In the genomic region with DNA sequence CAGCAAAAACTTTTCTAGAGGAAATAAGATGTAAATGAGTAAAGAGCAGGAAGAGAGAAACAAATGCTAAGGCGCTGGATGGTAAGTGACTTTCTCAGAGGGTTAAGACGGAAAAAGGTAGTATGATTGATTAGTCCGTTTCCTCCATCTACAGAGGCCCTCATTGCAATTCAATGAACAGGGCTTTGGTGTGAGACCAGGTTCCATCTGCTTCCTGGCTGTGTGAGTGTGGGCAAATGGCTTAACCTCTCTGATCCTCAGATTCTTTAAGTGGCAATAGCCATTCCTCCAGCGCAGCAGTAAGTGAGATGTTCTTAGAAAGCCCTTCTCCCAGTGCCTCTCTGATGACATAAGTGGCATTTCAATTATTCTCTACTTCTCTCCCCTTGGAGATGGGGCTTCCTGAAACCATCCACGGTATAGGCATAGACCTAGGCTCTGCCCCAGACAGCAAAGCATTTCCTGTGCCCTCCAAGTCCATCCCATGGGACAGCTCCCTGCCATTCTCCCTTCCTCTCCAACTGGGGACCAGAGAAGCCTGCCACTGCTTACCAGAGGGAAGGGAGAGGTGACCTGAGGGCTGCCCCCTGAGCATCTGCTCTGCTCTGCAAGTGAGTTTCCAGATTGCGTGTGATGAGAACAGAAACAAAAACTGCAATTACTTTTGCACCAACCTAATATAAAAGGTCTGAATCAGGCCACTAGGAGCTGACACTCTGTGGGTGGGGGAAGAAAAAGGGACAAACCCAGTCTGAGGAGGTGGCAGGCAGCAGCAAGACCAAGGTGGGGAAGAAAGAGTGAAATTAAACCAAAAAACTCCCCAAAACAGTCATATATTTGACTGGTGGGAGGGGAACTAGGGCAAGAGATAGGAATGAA, we compare ENCODE assay signal across 1 cellular context.
TF ChIP-seq lines count a peak whose summit lies in the region.

No MANE protein-coding gene starts in this region.

TF ChIP-seq in GM12878, 131 proteins besides CTCF, POLR2A, EP300 and RAD21 (continued from another document and continues in another):
- TF ChIP-seq, protein P1, sequence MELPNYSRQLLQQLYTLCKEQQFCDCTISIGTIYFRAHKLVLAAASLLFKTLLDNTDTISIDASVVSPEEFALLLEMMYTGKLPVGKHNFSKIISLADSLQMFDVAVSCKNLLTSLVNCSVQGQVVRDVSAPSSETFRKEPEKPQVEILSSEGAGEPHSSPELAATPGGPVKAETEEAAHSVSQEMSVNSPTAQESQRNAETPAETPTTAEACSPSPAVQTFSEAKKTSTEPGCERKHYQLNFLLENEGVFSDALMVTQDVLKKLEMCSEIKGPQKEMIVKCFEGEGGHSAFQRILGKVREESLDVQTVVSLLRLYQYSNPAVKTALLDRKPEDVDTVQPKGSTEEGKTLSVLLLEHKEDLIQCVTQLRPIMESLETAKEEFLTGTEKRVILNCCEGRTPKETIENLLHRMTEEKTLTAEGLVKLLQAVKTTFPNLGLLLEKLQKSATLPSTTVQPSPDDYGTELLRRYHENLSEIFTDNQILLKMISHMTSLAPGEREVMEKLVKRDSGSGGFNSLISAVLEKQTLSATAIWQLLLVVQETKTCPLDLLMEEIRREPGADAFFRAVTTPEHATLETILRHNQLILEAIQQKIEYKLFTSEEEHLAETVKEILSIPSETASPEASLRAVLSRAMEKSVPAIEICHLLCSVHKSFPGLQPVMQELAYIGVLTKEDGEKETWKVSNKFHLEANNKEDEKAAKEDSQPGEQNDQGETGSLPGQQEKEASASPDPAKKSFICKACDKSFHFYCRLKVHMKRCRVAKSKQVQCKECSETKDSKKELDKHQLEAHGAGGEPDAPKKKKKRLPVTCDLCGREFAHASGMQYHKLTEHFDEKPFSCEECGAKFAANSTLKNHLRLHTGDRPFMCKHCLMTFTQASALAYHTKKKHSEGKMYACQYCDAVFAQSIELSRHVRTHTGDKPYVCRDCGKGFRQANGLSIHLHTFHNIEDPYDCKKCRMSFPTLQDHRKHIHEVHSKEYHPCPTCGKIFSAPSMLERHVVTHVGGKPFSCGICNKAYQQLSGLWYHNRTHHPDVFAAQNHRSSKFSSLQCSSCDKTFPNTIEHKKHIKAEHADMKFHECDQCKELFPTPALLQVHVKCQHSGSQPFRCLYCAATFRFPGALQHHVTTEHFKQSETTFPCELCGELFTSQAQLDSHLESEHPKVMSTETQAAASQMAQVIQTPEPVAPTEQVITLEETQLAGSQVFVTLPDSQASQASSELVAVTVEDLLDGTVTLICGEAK (IDR thresholded peaks at IDR 0.05; ENCODE audit: borderline replicate concordance) = peak; percentile 78
- TF ChIP-seq, protein P2, sequence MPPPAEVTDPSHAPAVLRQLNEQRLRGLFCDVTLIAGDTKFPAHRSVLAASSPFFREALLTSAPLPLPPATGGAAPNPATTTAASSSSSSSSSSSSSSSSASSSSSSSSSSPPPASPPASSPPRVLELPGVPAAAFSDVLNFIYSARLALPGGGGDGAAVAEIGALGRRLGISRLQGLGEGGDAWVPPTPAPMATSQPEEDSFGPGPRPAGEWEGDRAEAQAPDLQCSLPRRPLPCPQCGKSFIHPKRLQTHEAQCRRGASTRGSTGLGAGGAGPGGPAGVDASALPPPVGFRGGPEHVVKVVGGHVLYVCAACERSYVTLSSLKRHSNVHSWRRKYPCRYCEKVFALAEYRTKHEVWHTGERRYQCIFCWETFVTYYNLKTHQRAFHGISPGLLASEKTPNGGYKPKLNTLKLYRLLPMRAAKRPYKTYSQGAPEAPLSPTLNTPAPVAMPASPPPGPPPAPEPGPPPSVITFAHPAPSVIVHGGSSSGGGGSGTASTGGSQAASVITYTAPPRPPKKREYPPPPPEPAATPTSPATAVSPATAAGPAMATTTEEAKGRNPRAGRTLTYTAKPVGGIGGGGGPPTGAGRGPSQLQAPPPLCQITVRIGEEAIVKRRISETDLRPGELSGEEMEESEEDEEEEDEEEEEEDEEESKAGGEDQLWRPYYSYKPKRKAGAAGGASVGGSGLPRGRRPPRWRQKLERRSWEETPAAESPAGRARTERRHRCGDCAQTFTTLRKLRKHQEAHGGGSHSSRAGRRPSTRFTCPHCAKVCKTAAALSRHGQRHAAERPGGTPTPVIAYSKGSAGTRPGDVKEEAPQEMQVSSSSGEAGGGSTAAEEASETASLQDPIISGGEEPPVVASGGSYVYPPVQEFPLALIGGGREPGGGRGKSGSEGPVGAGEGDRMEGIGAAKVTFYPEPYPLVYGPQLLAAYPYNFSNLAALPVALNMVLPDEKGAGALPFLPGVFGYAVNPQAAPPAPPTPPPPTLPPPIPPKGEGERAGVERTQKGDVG (CRISPR knock-in tag; IDR thresholded peaks at IDR 0.05) = no peak
- TF ChIP-seq EED (IDR thresholded peaks at IDR 0.05; ENCODE audit: low read depth) (peak; percentile 92), POU2F2 (IDR thresholded peaks at IDR 0.05; ENCODE audit: borderline replicate concordance, low read depth, low read length) (peak; percentile 82; the same call in 1 of the 3 replicates), TARDBP (IDR thresholded peaks at IDR 0.05; ENCODE audit: borderline replicate concordance) (no peak), SRF (IDR thresholded peaks at IDR 0.05; ENCODE audit: low read depth in 2 of 2, low read length in 2 of 2) (no peak), TCF7 (IDR thresholded peaks at IDR 0.05; ENCODE audit: borderline replicate concordance) (peak; percentile 56; the same call in 1 of the 2 replicates), DPF2 (IDR thresholded peaks at IDR 0.05) (peak; percentile 83), SPI1 (IDR thresholded peaks at IDR 0.05; ENCODE audit: borderline replicate concordance, insufficient read depth, low read depth, low read length) (no peak), TCF12 (IDR thresholded peaks at IDR 0.05; ENCODE audit: low read depth, low read length) (peak; percentile 84), NFXL1 (IDR thresholded peaks at IDR 0.05; ENCODE audit: borderline replicate concordance) (no peak), ESRRA (IDR thresholded peaks at IDR 0.05; ENCODE audit: low read length) (0 out of 2 replicates have a peak, but pooled peaks have one; percentile 34), HDAC2 (IDR thresholded peaks at IDR 0.05) (no peak), CBX3 (IDR thresholded peaks at IDR 0.05; ENCODE audit: borderline replicate concordance, low read depth) (no peak), NFIC (IDR thresholded peaks at IDR 0.05; ENCODE audit: low read depth, low read length) (peak; percentile 98), NR2C1 (IDR thresholded peaks at IDR 0.05) (no peak), BACH1 (IDR thresholded peaks at IDR 0.05; ENCODE audit: borderline replicate concordance) (peak; percentile 70; the same call in 1 of the 2 replicates), EGR1 (IDR thresholded peaks at IDR 0.05; ENCODE audit: borderline replicate concordance in 1 of 2, low read depth in 2 of 2, low read length in 2 of 2) (peak in 1 of 2 experiments; percentile 85; a peak in 1 of 3 replicates), TAF1 (IDR thresholded peaks at IDR 0.05; ENCODE audit: borderline replicate concordance, low read depth, low read length) (peak; percentile 37; the same call in 1 of the 2 replicates), FOXM1 (IDR thresholded peaks at IDR 0.05; ENCODE audit: low read depth, low read length) (peak; percentile 99), MEF2B (IDR thresholded peaks at IDR 0.05; ENCODE audit: partially characterized antibody, poor library complexity, severe bottlenecking) (peak; percentile 60), RUNX3 (IDR thresholded peaks at IDR 0.05; ENCODE audit: low read length) (peak; percentile 92), BMI1 (IDR thresholded peaks at IDR 0.05; ENCODE audit: borderline replicate concordance) (peak; percentile 83), SMARCA5 (IDR thresholded peaks at IDR 0.05) (peak; percentile 78; the same call in 1 of the 2 replicates), BRCA1 (IDR thresholded peaks at IDR 0.05; ENCODE audit: low read depth, low read length) (no peak), SREBF2 (IDR thresholded peaks at IDR 0.05; ENCODE audit: low read length) (no peak), WRNIP1 (IDR thresholded peaks at IDR 0.05; ENCODE audit: borderline replicate concordance, low read depth, low read length) (no peak), KLF5 (IDR thresholded peaks at IDR 0.05; ENCODE audit: partially characterized antibody) (no peak), YY1 (IDR thresholded peaks at IDR 0.05; ENCODE audit: low read depth, low read length) (0 out of 2 replicates have a peak, but pooled peaks have one; percentile 10), NR2F1 (conservative IDR thresholded peaks at IDR 0.05) (peak; percentile 95), GATAD2B (conservative IDR thresholded peaks at IDR 0.05; ENCODE audit: low read depth) (peak; percentile 31; the same call in 1 of the 2 replicates), RBBP5 (conservative IDR thresholded peaks at IDR 0.05) (no peak), BCL11A (IDR thresholded peaks at IDR 0.05; ENCODE audit: low read depth, low read length) (peak; percentile 92), FOXK2 (IDR thresholded peaks at IDR 0.05) (no peak), IKZF2 (IDR thresholded peaks at IDR 0.05) (peak; percentile 93 to 96), EZH2 (IDR thresholded peaks at IDR 0.05; ENCODE audit: borderline replicate concordance, control insufficient read depth, low read depth, low read length) (no peak), MEF2A (IDR thresholded peaks at IDR 0.05; ENCODE audit: insufficient read depth, low read depth, low read length) (peak; percentile 86), ZZZ3 (IDR thresholded peaks at IDR 0.05; ENCODE audit: control insufficient read depth, insufficient read length, low read depth) (no peak), CEBPB (IDR thresholded peaks at IDR 0.05; ENCODE audit: borderline replicate concordance in 1 of 2, low read depth in 2 of 2, low read length in 2 of 2) (peak in 1 of 2 experiments; percentile 89; a peak in 1 of 4 replicates), PAX5 (IDR thresholded peaks at IDR 0.05; ENCODE audit: borderline replicate concordance, low read depth, low read length) (peak; percentile 85), CBX5 (IDR thresholded peaks at IDR 0.05; ENCODE audit: low read depth) (peak; percentile 97), SREBF1 (IDR thresholded peaks at IDR 0.05; ENCODE audit: low read length) (peak; percentile 24; the same call in 1 of the 2 replicates)
- TF ChIP-seq, protein P3, sequence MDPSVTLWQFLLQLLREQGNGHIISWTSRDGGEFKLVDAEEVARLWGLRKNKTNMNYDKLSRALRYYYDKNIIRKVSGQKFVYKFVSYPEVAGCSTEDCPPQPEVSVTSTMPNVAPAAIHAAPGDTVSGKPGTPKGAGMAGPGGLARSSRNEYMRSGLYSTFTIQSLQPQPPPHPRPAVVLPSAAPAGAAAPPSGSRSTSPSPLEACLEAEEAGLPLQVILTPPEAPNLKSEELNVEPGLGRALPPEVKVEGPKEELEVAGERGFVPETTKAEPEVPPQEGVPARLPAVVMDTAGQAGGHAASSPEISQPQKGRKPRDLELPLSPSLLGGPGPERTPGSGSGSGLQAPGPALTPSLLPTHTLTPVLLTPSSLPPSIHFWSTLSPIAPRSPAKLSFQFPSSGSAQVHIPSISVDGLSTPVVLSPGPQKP (IDR thresholded peaks at IDR 0.05; ENCODE audit: low read depth, low read length) = peak; percentile 36; the same call in 1 of the 2 replicates
- TF ChIP-seq, protein P4, sequence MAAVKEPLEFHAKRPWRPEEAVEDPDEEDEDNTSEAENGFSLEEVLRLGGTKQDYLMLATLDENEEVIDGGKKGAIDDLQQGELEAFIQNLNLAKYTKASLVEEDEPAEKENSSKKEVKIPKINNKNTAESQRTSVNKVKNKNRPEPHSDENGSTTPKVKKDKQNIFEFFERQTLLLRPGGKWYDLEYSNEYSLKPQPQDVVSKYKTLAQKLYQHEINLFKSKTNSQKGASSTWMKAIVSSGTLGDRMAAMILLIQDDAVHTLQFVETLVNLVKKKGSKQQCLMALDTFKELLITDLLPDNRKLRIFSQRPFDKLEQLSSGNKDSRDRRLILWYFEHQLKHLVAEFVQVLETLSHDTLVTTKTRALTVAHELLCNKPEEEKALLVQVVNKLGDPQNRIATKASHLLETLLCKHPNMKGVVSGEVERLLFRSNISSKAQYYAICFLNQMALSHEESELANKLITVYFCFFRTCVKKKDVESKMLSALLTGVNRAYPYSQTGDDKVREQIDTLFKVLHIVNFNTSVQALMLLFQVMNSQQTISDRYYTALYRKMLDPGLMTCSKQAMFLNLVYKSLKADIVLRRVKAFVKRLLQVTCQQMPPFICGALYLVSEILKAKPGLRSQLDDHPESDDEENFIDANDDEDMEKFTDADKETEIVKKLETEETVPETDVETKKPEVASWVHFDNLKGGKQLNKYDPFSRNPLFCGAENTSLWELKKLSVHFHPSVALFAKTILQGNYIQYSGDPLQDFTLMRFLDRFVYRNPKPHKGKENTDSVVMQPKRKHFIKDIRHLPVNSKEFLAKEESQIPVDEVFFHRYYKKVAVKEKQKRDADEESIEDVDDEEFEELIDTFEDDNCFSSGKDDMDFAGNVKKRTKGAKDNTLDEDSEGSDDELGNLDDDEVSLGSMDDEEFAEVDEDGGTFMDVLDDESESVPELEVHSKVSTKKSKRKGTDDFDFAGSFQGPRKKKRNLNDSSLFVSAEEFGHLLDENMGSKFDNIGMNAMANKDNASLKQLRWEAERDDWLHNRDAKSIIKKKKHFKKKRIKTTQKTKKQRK (IDR thresholded peaks at IDR 0.05; ENCODE audit: low read depth, low read length) = no peak
- TF ChIP-seq, protein P5, sequence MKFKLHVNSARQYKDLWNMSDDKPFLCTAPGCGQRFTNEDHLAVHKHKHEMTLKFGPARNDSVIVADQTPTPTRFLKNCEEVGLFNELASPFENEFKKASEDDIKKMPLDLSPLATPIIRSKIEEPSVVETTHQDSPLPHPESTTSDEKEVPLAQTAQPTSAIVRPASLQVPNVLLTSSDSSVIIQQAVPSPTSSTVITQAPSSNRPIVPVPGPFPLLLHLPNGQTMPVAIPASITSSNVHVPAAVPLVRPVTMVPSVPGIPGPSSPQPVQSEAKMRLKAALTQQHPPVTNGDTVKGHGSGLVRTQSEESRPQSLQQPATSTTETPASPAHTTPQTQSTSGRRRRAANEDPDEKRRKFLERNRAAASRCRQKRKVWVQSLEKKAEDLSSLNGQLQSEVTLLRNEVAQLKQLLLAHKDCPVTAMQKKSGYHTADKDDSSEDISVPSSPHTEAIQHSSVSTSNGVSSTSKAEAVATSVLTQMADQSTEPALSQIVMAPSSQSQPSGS (IDR thresholded peaks at IDR 0.05; ENCODE audit: low read length) = peak; percentile 95
- TF ChIP-seq, protein P6, sequence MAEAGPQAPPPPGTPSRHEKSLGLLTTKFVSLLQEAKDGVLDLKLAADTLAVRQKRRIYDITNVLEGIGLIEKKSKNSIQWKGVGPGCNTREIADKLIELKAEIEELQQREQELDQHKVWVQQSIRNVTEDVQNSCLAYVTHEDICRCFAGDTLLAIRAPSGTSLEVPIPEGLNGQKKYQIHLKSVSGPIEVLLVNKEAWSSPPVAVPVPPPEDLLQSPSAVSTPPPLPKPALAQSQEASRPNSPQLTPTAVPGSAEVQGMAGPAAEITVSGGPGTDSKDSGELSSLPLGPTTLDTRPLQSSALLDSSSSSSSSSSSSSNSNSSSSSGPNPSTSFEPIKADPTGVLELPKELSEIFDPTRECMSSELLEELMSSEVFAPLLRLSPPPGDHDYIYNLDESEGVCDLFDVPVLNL (IDR thresholded peaks at IDR 0.05; ENCODE audit: low read depth, low read length) = no peak
- TF ChIP-seq, protein P7, sequence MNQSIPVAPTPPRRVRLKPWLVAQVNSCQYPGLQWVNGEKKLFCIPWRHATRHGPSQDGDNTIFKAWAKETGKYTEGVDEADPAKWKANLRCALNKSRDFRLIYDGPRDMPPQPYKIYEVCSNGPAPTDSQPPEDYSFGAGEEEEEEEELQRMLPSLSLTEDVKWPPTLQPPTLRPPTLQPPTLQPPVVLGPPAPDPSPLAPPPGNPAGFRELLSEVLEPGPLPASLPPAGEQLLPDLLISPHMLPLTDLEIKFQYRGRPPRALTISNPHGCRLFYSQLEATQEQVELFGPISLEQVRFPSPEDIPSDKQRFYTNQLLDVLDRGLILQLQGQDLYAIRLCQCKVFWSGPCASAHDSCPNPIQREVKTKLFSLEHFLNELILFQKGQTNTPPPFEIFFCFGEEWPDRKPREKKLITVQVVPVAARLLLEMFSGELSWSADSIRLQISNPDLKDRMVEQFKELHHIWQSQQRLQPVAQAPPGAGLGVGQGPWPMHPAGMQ (IDR thresholded peaks at IDR 0.05; ENCODE audit: borderline replicate concordance) = no peak
